Comparison of ENCODE assay signal across 14 cellular contexts in the genomic region with DNA sequence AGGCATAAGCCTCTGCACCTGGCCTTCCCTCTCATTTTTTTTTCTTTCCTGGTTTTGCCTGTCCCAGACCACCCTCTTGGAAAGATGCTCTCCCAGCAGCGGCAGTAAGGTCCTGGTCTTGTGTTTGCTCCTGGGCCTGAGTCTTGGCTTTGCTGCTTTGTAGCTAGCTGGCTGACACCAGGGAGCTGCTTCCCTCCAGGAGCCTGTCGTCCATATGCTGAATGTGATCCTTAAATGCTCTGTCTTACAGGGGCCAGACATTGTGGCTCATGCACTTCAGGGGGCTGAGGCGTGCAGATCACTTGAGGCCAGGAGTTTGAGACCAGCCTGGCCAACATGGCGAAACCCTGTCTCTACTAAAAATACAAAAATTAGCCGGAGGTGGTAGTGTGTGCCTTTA. TPM values are rescaled to one million over a fixed set of nuclear protein-coding genes. Genes with fewer than 3 reads are reported as not detected.
DNase-seq lines count a peak whose midpoint lies in the region; ATAC-seq, FAIRE-seq and TF ChIP-seq lines count a peak whose summit lies in the region.
"Had no signal": no experiment of that assay in that cellular context is flagged by ENCODE, and none has a peak within 500 bp of the region (broad histone marks: within the 10 kb centered on the region; RNA-seq: fewer than 3 reads in every experiment).

No MANE protein-coding gene starts in this region.

- FAIRE-seq in urothelium cell line (lab: Jason Lieb, UNC): no peak
- FAIRE-seq: endometrium had no signal

- TF ChIP-seq CTCF in transverse colon (IDR thresholded peaks at IDR 0.05): no peak

- peak; percentile 45 for DNase-seq in NCI-H2171 treated with DMSO at 0.1 percent for 48 hours (lab: John Stamatoyannopoulos, UW)
- DNase-seq in NCI-H2171 (lab: John Stamatoyannopoulos, UW): no peak
- no peak for DNase-seq in transverse colon
- DNase-seq in urothelium cell line (ENCODE audit: low spot score): no peak
- DNase-seq: activated naive CD4-positive, alpha-beta T cell; CD8-positive, alpha-beta T cell; naive B cell; stimulated activated naive B cell treated with anti-CD40 and anti-IgM and Interleukin-4, amounts not matched to agents 10 μg/mL and 1 μg/mL and 100 μg/mL, for 72 hours had no signal

- in situ Hi-C loops in transverse colon (cut with MboI; ENCODE audit: low pct_ligation_motif_present in 1 of 4, low pct_unique_long_range_greater_than_20kb in 1 of 4, low sequenced_read_pairs in 3 of 4): no loop called here

- H3K9me3 ChIP-seq in endocrine pancreas (ENCODE audit: control insufficient read depth, low read length) (no peaks in the 10 kb centered on the region), muscle layer of colon (ENCODE audit: low read length) (no peaks in the 10 kb centered on the region), transverse colon (no peaks in the 10 kb centered on the region)
- H3K9me3 ChIP-seq: SJSA1 had no signal

- TF ChIP-seq EP300 in transverse colon (IDR thresholded peaks at IDR 0.05; ENCODE audit: low read depth): no peak

- no peaks in the 10 kb centered on the region for H3K36me3 ChIP-seq in endocrine pancreas (ENCODE audit: control insufficient read depth, insufficient read depth, low read length)
- no peaks in the 10 kb centered on the region for H3K36me3 ChIP-seq in muscle layer of colon (ENCODE audit: insufficient read depth, low read length)
- H3K36me3 ChIP-seq in transverse colon: no peaks in the 10 kb centered on the region

- intact Hi-C loops in transverse colon (cut with DNase I; ENCODE audit: low total_unique reads): no loop called here

- H3K27me3 ChIP-seq in endocrine pancreas (ENCODE audit: control insufficient read depth, insufficient read depth, low read length) (no peaks in the 10 kb centered on the region), muscle layer of colon (ENCODE audit: control insufficient read depth in 1 of 2, insufficient read depth in 2 of 2, low read length in 2 of 2) (no peaks in the 10 kb centered on the region), transverse colon (no peaks in the 10 kb centered on the region)
- H3K27me3 ChIP-seq: SJSA1 had no signal

- peaks cover 6% of the 10 kb centered on the region for H3K4me1 ChIP-seq in endocrine pancreas (ENCODE audit: control insufficient read depth, insufficient read depth, low read length)
- H3K4me1 ChIP-seq in muscle layer of colon (ENCODE audit: insufficient read depth, low read length): peaks cover 78% of the 10 kb centered on the region
- H3K4me1 ChIP-seq in transverse colon: peaks cover 13 to 69% (median 54%) of the 10 kb centered on the region in 4 donors

- WGBS in transverse colon (ENCODE audit: low coverage in 1 of 2), 2 donors: 77 to 86% methylated on average over 1 to 5 of the region's 5 CpGs

- peak overlapping the region; percentile 47 for H3K27ac ChIP-seq in muscle layer of colon (ENCODE audit: low read depth, low read length)
- H3K27ac ChIP-seq in transverse colon: peak overlapping the region; percentile 46 to 89 (median 65)
- H3K27ac ChIP-seq: SJSA1 had no signal

- H3K9ac ChIP-seq in endocrine pancreas (ENCODE audit: control insufficient read depth, insufficient read depth, low read length) (peak overlapping the region; percentile 44), muscle layer of colon (ENCODE audit: low read length) (peak overlapping the region; percentile 41)

- ATAC-seq in HG03521 (IDR thresholded peaks at IDR 0.05; ENCODE audit: unreplicated experiment): no peak
- no peak for ATAC-seq in HG02973 (IDR thresholded peaks at IDR 0.05; ENCODE audit: unreplicated experiment)
- ATAC-seq: CD8-positive, alpha-beta T cell; stimulated activated naive B cell treated with anti-CD40 and anti-IgM and Interleukin-4, amounts not matched to agents 10 μg/mL and 1 μg/mL and 100 μg/mL, for 72 hours had no signal

- no peak for TF ChIP-seq POLR2A in transverse colon (IDR thresholded peaks at IDR 0.05)

- H3K4me3 ChIP-seq in endocrine pancreas (ENCODE audit: control insufficient read depth, insufficient read depth, low read length) (no peak overlapping the region), muscle layer of colon (ENCODE audit: low read depth in 1 of 2, low read length in 2 of 2) (peak overlapping the region in 1 of 2 donors; percentile 25), transverse colon (no peak overlapping the region)
- H3K4me3 ChIP-seq: SJSA1 had no signal

RNA-seq across cellular contexts. Expression of a gene that starts 17.2 kb away (rescaled TPM):
- total RNA-seq in transverse colon: 100 to 1,000 TPM; 282 to 707 (median 563) TPM
